In genomic region chr19:14056069-14056666, GRCh38 we compare ENCODE assay signal across 24 cellular contexts. TPM values are rescaled to one million over a fixed set of nuclear protein-coding genes. Genes with fewer than 3 reads are reported as not detected.
DNase-seq lines count a peak whose midpoint lies in the region; ATAC-seq, FAIRE-seq and TF ChIP-seq lines count a peak whose summit lies in the region.
"Had no signal": no experiment of that assay in that cellular context is flagged by ENCODE, and none has a peak within 500 bp of the region (broad histone marks: within the 10 kb centered on the region; RNA-seq: fewer than 3 reads in every experiment).

No MANE protein-coding gene starts in this region.

- H3K36me3 ChIP-seq in GM23338 (ENCODE audit: insufficient read depth) (no peaks in the 10 kb centered on the region), NT2/D1 (ENCODE audit: insufficient read depth, insufficient read length, low read length) (peaks cover 33% of the 10 kb centered on the region), H1 (ENCODE audit: control insufficient read depth in 2 of 4, insufficient read depth in 4 of 4, low read length in 3 of 4) (no peaks in the 10 kb centered on the region), aorta (ENCODE audit: control insufficient read depth in 1 of 2, insufficient read depth in 2 of 2, low read length in 1 of 2) (no peaks in the 10 kb centered on the region), ovary (no peaks in the 10 kb centered on the region)
- H3K36me3 ChIP-seq: MG63 had no signal

- H3K4me3 ChIP-seq in GM23338 (peak overlapping the region; percentile 74), NT2/D1 (ENCODE audit: insufficient read length, low read depth) (peak overlapping the region; percentile 56), H1 (ENCODE audit: extremely low read depth in 1 of 4, insufficient read depth in 2 of 4, low read depth in 3 of 4, low read length in 4 of 4) (no peak overlapping the region), aorta (ENCODE audit: low read length in 2 of 2) (no peak overlapping the region), ovary (no peak overlapping the region)
- H3K4me3 ChIP-seq: MG63 had no signal

- H3K27ac Mint-ChIP-seq in GM23338, result no peak overlapping the region
- H3K27ac Mint-ChIP-seq: CD14-positive monocyte; HFFc6; T-helper 1 cell treated with Interleukin-12 subunit alpha and Interleukin-12 subunit beta and Interleukin-4 antibody, amounts not matched to agents 30 μg/mL and 1 μg/mL, for 36 hours had no signal

- peak overlapping the region; percentile 79; the same call in 1 of the 2 replicates for H4K8ac ChIP-seq in H1 (ENCODE audit: extremely low read depth, insufficient read depth, low read length)

- H3K27me3 ChIP-seq in GM23338 (ENCODE audit: insufficient read depth) (peaks cover 25% of the 10 kb centered on the region), NT2/D1 (ENCODE audit: insufficient read depth, insufficient read length) (peaks cover 5% of the 10 kb centered on the region), H1 (replicated peaks in 1 of 4; ENCODE audit: control insufficient read depth in 3 of 4, extremely low read depth in 1 of 4, insufficient read depth in 3 of 4, low read length in 3 of 4) (peaks cover 5 to 19% (median 14%) of the 10 kb centered on the region in 4 experiments), aorta (ENCODE audit: control insufficient read depth in 1 of 2, insufficient read depth in 2 of 2, low read length in 1 of 2) (no peaks in the 10 kb centered on the region), ovary (no peaks in the 10 kb centered on the region)

- H3K9me2 ChIP-seq in GM23338 (ENCODE audit: insufficient read depth), result no peaks in the 10 kb centered on the region

- H4K91ac ChIP-seq in H1 (replicated peaks; ENCODE audit: insufficient read length, low read length), result no peak overlapping the region

- no peak overlapping the region for H3K18ac ChIP-seq in H1 (ENCODE audit: extremely low read depth, low read length)

- TF ChIP-seq POLR2A in H1 (IDR thresholded peaks at IDR 0.05; ENCODE audit: control extremely low read depth in 1 of 2, low read depth in 2 of 2, low read length in 2 of 2), result no peak
- TF ChIP-seq POLR2A in ovary (IDR thresholded peaks at IDR 0.05), result no peak

- H4K5ac ChIP-seq in H1 (ENCODE audit: insufficient read length, low read depth, low read length), result no peak overlapping the region

- H4K20me1 ChIP-seq in GM23338 (replicated peaks; ENCODE audit: insufficient read depth) (no peaks in the 10 kb centered on the region; the same call in 1 of the 2 replicates), H1 (replicated peaks in 1 of 2; ENCODE audit: control insufficient read depth in 1 of 2, insufficient read depth in 2 of 2, low read length in 2 of 2) (peaks cover 0 to 2% of the 10 kb centered on the region in 2 experiments)

- no peak overlapping the region for H2BK15ac ChIP-seq in H1 (ENCODE audit: low read length)

- CTCF ChIA-PET in H1 (lab: Charles Lee; ENCODE audit: partially characterized antibody), result interaction anchor here (0.6 to 6.4 kb wide), 11 partner anchors 9 to 173 kb away, joined by 3 to 76 read pairs (median 5); partner anchors contain the start of genes IL27RA and MISP3

- H3K9ac ChIP-seq in NT2/D1 (ENCODE audit: insufficient read length, low read depth), result peak overlapping the region; percentile 65
- no peak overlapping the region for H3K9ac ChIP-seq in H1 (replicated peaks in 1 of 4; ENCODE audit: extremely low read depth in 1 of 4, low read depth in 3 of 4, low read length in 3 of 4)

- peaks cover 12% of the 10 kb centered on the region; the same call in 1 of the 2 replicates for H3K23me2 ChIP-seq in H1 (ENCODE audit: low read depth, low read length)

- no peaks in the 10 kb centered on the region for H3K79me1 ChIP-seq in H1 (ENCODE audit: low read depth, low read length)

- POLR2A ChIA-PET in H1 (lab: Charles Lee; ENCODE audit: partially characterized antibody), result interaction anchor here (0.7 to 1.9 kb wide), 8 partner anchors 8 to 174 kb away, joined by 3 to 6 read pairs (median 4); partner anchors contain the start of gene ASF1B

- H2BK12ac ChIP-seq in H1 (ENCODE audit: low read depth, low read length), result no peak overlapping the region

- H3K9me3 ChIP-seq in NT2/D1 (ENCODE audit: insufficient read depth, low read length) (peaks cover 7% of the 10 kb centered on the region; the same call in 1 of the 2 replicates), H1 (ENCODE audit: insufficient read depth in 2 of 2, low read depth in 1 of 2, low read length in 1 of 2) (no peaks in the 10 kb centered on the region; a peak in 1 of 4 replicates), aorta (ENCODE audit: control insufficient read depth, low read length) (no peaks in the 10 kb centered on the region), ovary (no peaks in the 10 kb centered on the region)
- H3K9me3 ChIP-seq: MG63 had no signal

- no peak overlapping the region for H2BK5ac ChIP-seq in H1 (ENCODE audit: low read depth, low read length)

- TF ChIP-seq CTCF in GM23338 (conservative IDR thresholded peaks at IDR 0.05; ENCODE audit: low read depth in 2 of 2), result no peak
- no peak for TF ChIP-seq CTCF in H1 (IDR thresholded peaks at IDR 0.05; ENCODE audit: control extremely low read depth in 1 of 3, insufficient read depth in 1 of 3, low read depth in 1 of 3, low read length in 3 of 3)
- TF ChIP-seq CTCF in ovary (IDR thresholded peaks at IDR 0.05), result no peak

- no peak overlapping the region for H3K4ac ChIP-seq in H1 (replicated peaks; ENCODE audit: insufficient read length, low read depth, low read length)

- no peaks in the 10 kb centered on the region; the same call in 2 of the 3 replicates for H3K9me3 Mint-ChIP-seq in GM23338
- H3K9me3 Mint-ChIP-seq in activated T-cell treated with anti-CD3 and anti-CD28 coated beads, Interleukin-2, amount 50 U/mL, for 4 hours, result no peaks in the 10 kb centered on the region
- H3K9me3 Mint-ChIP-seq: HFFc6 had no signal

- H3K4me1 ChIP-seq in GM23338 (ENCODE audit: insufficient read depth), result peaks cover 7% of the 10 kb centered on the region; the same call in 1 of the 2 replicates
- H3K4me1 ChIP-seq in NT2/D1 (ENCODE audit: insufficient read depth, insufficient read length), result peaks cover 21% of the 10 kb centered on the region
- peaks cover 0 to 8% (median 2%) of the 10 kb centered on the region in 4 experiments; a peak in 4 of 7 replicates for H3K4me1 ChIP-seq in H1 (replicated peaks in 1 of 4; ENCODE audit: control insufficient read depth in 3 of 4, insufficient read depth in 4 of 4, low read length in 3 of 4)
- no peaks in the 10 kb centered on the region for H3K4me1 ChIP-seq in aorta (ENCODE audit: control insufficient read depth in 1 of 2, insufficient read depth in 2 of 2, low read length in 2 of 2)
- H3K4me1 ChIP-seq in ovary (ENCODE audit: insufficient read depth), result peaks cover 4% of the 10 kb centered on the region

- H2BK120ac ChIP-seq in H1 (replicated peaks; ENCODE audit: low read depth, low read length), result no peak overlapping the region

- no peak overlapping the region for H2BK20ac ChIP-seq in H1 (ENCODE audit: low read length)

- no peak for TF ChIP-seq RAD21 in H1 (IDR thresholded peaks at IDR 0.05 in 1 of 2, conservative IDR thresholded peaks at IDR 0.05 in 1 of 2; ENCODE audit: low read depth in 2 of 2, low read length in 2 of 2)

- H3K56ac ChIP-seq in H1 (replicated peaks; ENCODE audit: insufficient read length, low read depth, low read length), result no peak overlapping the region

- WGBS in H1 (ENCODE audit: extremely low coverage in 1 of 2, insufficient coverage in 1 of 2, insufficient read length in 1 of 2, insufficient replicate concordance in 2 of 2, low coverage in 1 of 2, low lambda C conversion rate in 2 of 2, missing lambda C conversion rate in 1 of 2), 2 experiments, result 88% methylated on average over 8 of the region's 10 CpGs; no CpG with 5 or more reads in 1 of the 2 experiments
- 93 to 94% methylated on average over 10 of the region's 10 CpGs for WGBS in aorta, 2 donors
- WGBS in ovary, 3 donors, result 89 to 95% (median 90%) methylated on average over 10 of the region's 10 CpGs

- no peaks in the 10 kb centered on the region; the same call in 1 of the 2 replicates for H3F3A ChIP-seq in GM23338 (replicated peaks; ENCODE audit: low read depth)

- DNase-seq in GM23338 (ENCODE audit: low spot score) (no peak), NT2/D1 (ENCODE audit: low read depth, low spot score) (no peak), H1 (ENCODE audit: low read depth in 1 of 2, low spot score in 2 of 2) (no peak), aorta (no peak), ovary (no peak)
- DNase-seq in activated T-cell treated with anti-CD3 and anti-CD28 coated beads, Interleukin-2, amount 50 U/mL, for 4 hours, result no peak
- DNase-seq: DMS79 treated with DMSO at 0.1 percent for 48 hours, GOT3, HFFc6, Kasumi-1, MG63, NCI-H1092, NCI-H1694, NCI-H2081 treated with DMSO at 0.1 percent for 48 hours, NCI-H446 treated with DMSO at 0.1 percent for 48 hours, NCI-H748 treated with DMSO at 0.1 percent for 48 hours, SIG-M5 had no signal

- H3K14ac ChIP-seq in H1 (ENCODE audit: insufficient read length), result no peak overlapping the region

- H3K23ac ChIP-seq in H1 (ENCODE audit: insufficient read length), result no peak overlapping the region

- H3K79me2 ChIP-seq in GM23338 (replicated peaks; ENCODE audit: insufficient read depth), result no peaks in the 10 kb centered on the region
- no peaks in the 10 kb centered on the region for H3K79me2 ChIP-seq in H1 (ENCODE audit: control insufficient read depth in 1 of 2, insufficient read depth in 2 of 2, low read length in 2 of 2)

- H3K27ac ChIP-seq in GM23338 (ENCODE audit: low read depth), result no peak overlapping the region
- no peak overlapping the region for H3K27ac ChIP-seq in H1 (ENCODE audit: low read depth, low read length)
- no peak overlapping the region for H3K27ac ChIP-seq in aorta (ENCODE audit: low read depth in 1 of 2, low read length in 2 of 2)
- no peak overlapping the region for H3K27ac ChIP-seq in ovary

- H3K27me3 Mint-ChIP-seq in GM23338 (ENCODE audit: insufficient read depth, low read depth, poor library complexity), result peaks cover 33% of the 10 kb centered on the region
- H3K27me3 Mint-ChIP-seq in activated T-cell treated with anti-CD3 and anti-CD28 coated beads, Interleukin-2, amount 50 U/mL, for 4 hours (ENCODE audit: low read depth), result peaks cover 24% of the 10 kb centered on the region

- ATAC-seq in GM23338, result no peak
- peak; percentile 13 for ATAC-seq in aorta (ENCODE audit: low FRiP score)
- no peak for ATAC-seq in activated T-cell treated with anti-CD3 and anti-CD28 coated beads, Interleukin-2, amount 50 U/mL, for 4 hours
- ATAC-seq in GM19395 (IDR thresholded peaks at IDR 0.05; ENCODE audit: unreplicated experiment), result no peak

- H3K4me3 Mint-ChIP-seq in GM23338, result peak overlapping the region; percentile 78; the same call in 1 of the 3 replicates
- H3K4me3 Mint-ChIP-seq in activated T-cell treated with anti-CD3 and anti-CD28 coated beads, Interleukin-2, amount 50 U/mL, for 4 hours, result no peak overlapping the region

- peak overlapping the region; percentile 83 for H3K4me2 ChIP-seq in GM23338
- peak overlapping the region; percentile 68 to 77; a peak in 3 of 4 replicates for H3K4me2 ChIP-seq in H1 (ENCODE audit: insufficient read depth in 1 of 2, low read depth in 2 of 2, low read length in 2 of 2)

- no peak for TF ChIP-seq EP300 in H1 (IDR thresholded peaks at IDR 0.05; ENCODE audit: borderline replicate concordance in 1 of 2, low read depth in 2 of 2, low read length in 2 of 2)
- TF ChIP-seq EP300 in ovary (IDR thresholded peaks at IDR 0.05), result no peak

- H2AK5ac ChIP-seq in H1 (ENCODE audit: low read depth, low read length), result 0 out of 2 replicates have a peak overlapping the region, but pooled peaks have one; percentile 65

- H2AFZ ChIP-seq in GM23338 (no peak overlapping the region), H1 (ENCODE audit: low read length) (no peak overlapping the region)

- H3K36me3 Mint-ChIP-seq in GM23338 (ENCODE audit: low read depth), result peaks cover 16% of the 10 kb centered on the region
- peaks cover 11% of the 10 kb centered on the region for H3K36me3 Mint-ChIP-seq in activated T-cell treated with anti-CD3 and anti-CD28 coated beads, Interleukin-2, amount 50 U/mL, for 4 hours (ENCODE audit: insufficient read depth)

- no peak for FAIRE-seq in H1 (lab: Jason Lieb, UNC)

- intact Hi-C loops in aorta (cut with DNase I) (loop anchor here in 1 of 2 donors (5.0 kb wide), 1 partner anchor 174 kb away; no protein-coding TSS in a partner anchor), ovary (cut with DNase I) (no loop called here)

- H3K4me1 Mint-ChIP-seq in GM23338, result peaks cover 10% of the 10 kb centered on the region
- H3K4me1 Mint-ChIP-seq in activated T-cell treated with anti-CD3 and anti-CD28 coated beads, Interleukin-2, amount 50 U/mL, for 4 hours (ENCODE audit: low read depth), result peaks cover 13% of the 10 kb centered on the region

RNA-seq across cellular contexts. Expression of gene PALM3, which starts 5.7 kb away (rescaled TPM):
- total RNA-seq in GM23338 (2014; rRNA removed; shearing (Covaris generic)), result 40.2 and 45.8 TPM in 2 replicates
- polyA plus RNA-seq in GM23338 (2016; fragmentation: Nextera tagmentation; extraction: Ambion mirVana) (16.6 and 19.6 TPM in 2 replicates), H1 (2011; rRNA removed) (5.8 and 12.1 TPM in 2 replicates), aorta (1 to 10 TPM in 1 of 2 donors, under 1 TPM in 1; 0.18 to 3.5 TPM), ovary (under 1 TPM; 0.20 to 0.33 TPM)
- total RNA-seq in H1 (2021; fragmentation: NEBNext Ultra II Directional; extraction: Animal tissue kit (Norgen Biotek cat#: 25700)), result 31.3 and 33.1 TPM in 2 replicates
- 21.0 TPM for polyA plus RNA-seq in H1 (2011; cell fraction: cytosol; rRNA removed)
- polyA plus RNA-seq in H1 (2011; cell fraction: nucleus; rRNA removed), result 11.7 TPM
- 26.0 to 38.6 TPM (median 32.7 TPM) in 4 replicates for polyA plus RNA-seq in H1 (2012, experiment 1 of 2)
- 10.6 TPM for polyA plus RNA-seq in H1 (2012, experiment 2 of 2)
- polyA plus RNA-seq in H1 (2013, experiment 1 of 2), result 18.2 TPM
- polyA plus RNA-seq in H1 (2013, experiment 2 of 2), result 18.3 TPM
- 3.2 and 3.3 TPM in 2 replicates for polyA minus RNA-seq in H1 (2011; rRNA and poly(A)+ RNA removed)
- 6.1 TPM for polyA minus RNA-seq in H1 (2011; cell fraction: cytosol; rRNA and poly(A)+ RNA removed)
- polyA minus RNA-seq in H1 (2011; cell fraction: nucleus; rRNA and poly(A)+ RNA removed), result 4.0 TPM
- total RNA-seq in aorta (under 1 TPM in 1 of 2 donors, not detected in 1; 0.63 TPM), ovary (1 to 10 TPM in 1 of 7 donors, under 1 TPM in 4, not detected in 2; 0.17 to 2.6 (median 0.48) TPM)
- not detected for total RNA-seq in activated T-cell treated with anti-CD3 and anti-CD28 coated beads, Interleukin-2, amount 50 U/mL, for 4 hours
- polyA plus RNA-seq: CD14-positive monocyte, IgD-negative memory B cell had no signal

RNA-seq across cellular contexts. Expression of gene MISP3, which starts 16.4 kb away (rescaled TPM):
- total RNA-seq in GM23338 (2014; rRNA removed; shearing (Covaris generic)), result 1.9 and 7.8 TPM in 2 replicates
- polyA plus RNA-seq in GM23338 (2016; fragmentation: Nextera tagmentation; extraction: Ambion mirVana) (2.4 and 2.7 TPM in 2 replicates), H1 (2011; rRNA removed) (0.74 and 0.96 TPM in 2 replicates), aorta (1 to 10 TPM; 4.7 to 6.6 TPM), ovary (1 to 10 TPM in 1 of 2 donors, under 1 TPM in 1; 0.80 to 1.3 TPM)
- 0.92 and 1.4 TPM in 2 replicates for total RNA-seq in H1 (2021; fragmentation: NEBNext Ultra II Directional; extraction: Animal tissue kit (Norgen Biotek cat#: 25700))
- 1.3 TPM for polyA plus RNA-seq in H1 (2011; cell fraction: cytosol; rRNA removed)
- 2.1 TPM for polyA plus RNA-seq in H1 (2011; cell fraction: nucleus; rRNA removed)
- polyA plus RNA-seq in H1 (2012, experiment 1 of 2), result 1.2 to 2.2 TPM (median 1.6 TPM) in 4 replicates
- 0.89 TPM for polyA plus RNA-seq in H1 (2012, experiment 2 of 2)
- 1.3 TPM for polyA plus RNA-seq in H1 (2013, experiment 1 of 2)
- 1.2 TPM for polyA plus RNA-seq in H1 (2013, experiment 2 of 2)
- polyA minus RNA-seq in H1 (2011; rRNA and poly(A)+ RNA removed), result 0.10 and 0.16 TPM in 2 replicates
- polyA minus RNA-seq in H1 (2011; cell fraction: cytosol; rRNA and poly(A)+ RNA removed), result not detected
- 0.80 TPM for polyA minus RNA-seq in H1 (2011; cell fraction: nucleus; rRNA and poly(A)+ RNA removed)
- total RNA-seq in aorta (1 to 10 TPM; 1.2 to 2.2 TPM), ovary (10 to 100 TPM in 1 of 7 donors, 1 to 10 TPM in 1, under 1 TPM in 5; 0.28 to 13.9 (median 0.53) TPM)
- total RNA-seq in activated T-cell treated with anti-CD3 and anti-CD28 coated beads, Interleukin-2, amount 50 U/mL, for 4 hours, result under 1 TPM; 0.24 to 0.48 (median 0.43) TPM

RNA-seq across cellular contexts. Expression of gene IL27RA, which starts 24.6 kb away (rescaled TPM):
- total RNA-seq in GM23338 (2014; rRNA removed; shearing (Covaris generic)), result 11.4 and 12.8 TPM in 2 replicates
- polyA plus RNA-seq in GM23338 (2016; fragmentation: Nextera tagmentation; extraction: Ambion mirVana), result 7.7 and 8.3 TPM in 2 replicates
- 14.7 and 15.1 TPM in 2 replicates for total RNA-seq in H1 (2021; fragmentation: NEBNext Ultra II Directional; extraction: Animal tissue kit (Norgen Biotek cat#: 25700))
- 9.9 and 10.8 TPM in 2 replicates for polyA plus RNA-seq in H1 (2011; rRNA removed)
- polyA plus RNA-seq in H1 (2011; cell fraction: cytosol; rRNA removed), result 10.1 TPM
- 10.7 TPM for polyA plus RNA-seq in H1 (2011; cell fraction: nucleus; rRNA removed)
- polyA plus RNA-seq in H1 (2012, experiment 1 of 2), result 10.1 to 14.2 TPM (median 12.6 TPM) in 4 replicates
- polyA plus RNA-seq in H1 (2012, experiment 2 of 2), result 12.9 TPM
- polyA plus RNA-seq in H1 (2013, experiment 1 of 2), result 24.7 TPM
- 24.8 TPM for polyA plus RNA-seq in H1 (2013, experiment 2 of 2)
- 5.9 TPM in 2 replicates for polyA minus RNA-seq in H1 (2011; rRNA and poly(A)+ RNA removed)
- 8.6 TPM for polyA minus RNA-seq in H1 (2011; cell fraction: cytosol; rRNA and poly(A)+ RNA removed)
- 3.5 TPM for polyA minus RNA-seq in H1 (2011; cell fraction: nucleus; rRNA and poly(A)+ RNA removed)
- 1 to 10 TPM; 2.8 to 5.5 TPM for total RNA-seq in aorta
- polyA plus RNA-seq in aorta, result 1 to 10 TPM in 1 of 2 donors, under 1 TPM in 1; 0.36 to 1.3 TPM
- total RNA-seq in activated T-cell treated with anti-CD3 and anti-CD28 coated beads, Interleukin-2, amount 50 U/mL, for 4 hours, result 100 to 1,000 TPM in 1 of 3 donors, 10 to 100 TPM in 2; 91.2 to 102 (median 94.0) TPM
- 1 to 10 TPM in 5 of 7 donors, under 1 TPM in 2; 0.48 to 4.3 (median 1.8) TPM for total RNA-seq in ovary
- 1 to 10 TPM; 2.1 to 2.4 TPM for polyA plus RNA-seq in ovary

RNA-seq across cellular contexts. Expression of gene RLN3, which starts 28.2 kb away (rescaled TPM):
- total RNA-seq in GM23338 (2014; rRNA removed; shearing (Covaris generic)), result not detected in 2 replicates
- polyA plus RNA-seq in GM23338 (2016; fragmentation: Nextera tagmentation; extraction: Ambion mirVana), result not detected in 2 replicates
- not detected in 2 replicates for total RNA-seq in H1 (2021; fragmentation: NEBNext Ultra II Directional; extraction: Animal tissue kit (Norgen Biotek cat#: 25700))
- polyA plus RNA-seq in H1 (2011; rRNA removed), result not detected in 2 replicates
- polyA plus RNA-seq in H1 (2011; cell fraction: cytosol; rRNA removed), result not detected
- not detected for polyA plus RNA-seq in H1 (2011; cell fraction: nucleus; rRNA removed)
- polyA plus RNA-seq in H1 (2012, experiment 1 of 2), result not detected in 4 replicates
- not detected for polyA plus RNA-seq in H1 (2012, experiment 2 of 2)
- polyA plus RNA-seq in H1 (2013, experiment 1 of 2), result not detected
- polyA plus RNA-seq in H1 (2013, experiment 2 of 2), result not detected
- polyA minus RNA-seq in H1 (2011; rRNA and poly(A)+ RNA removed), result not detected in 2 replicates
- not detected for polyA minus RNA-seq in H1 (2011; cell fraction: cytosol; rRNA and poly(A)+ RNA removed)
- not detected for polyA minus RNA-seq in H1 (2011; cell fraction: nucleus; rRNA and poly(A)+ RNA removed)
- not detected for total RNA-seq in aorta
- not detected for polyA plus RNA-seq in aorta
- not detected for total RNA-seq in activated T-cell treated with anti-CD3 and anti-CD28 coated beads, Interleukin-2, amount 50 U/mL, for 4 hours
- not detected for total RNA-seq in ovary
- polyA plus RNA-seq in ovary, result not detected
- total RNA-seq: G401, HFFc6, HT-29, RPMI7951 had no signal
- polyA plus RNA-seq: CD14-positive monocyte had no signal

RNA-seq across cellular contexts. Expression of gene C19orf67, which starts 29.4 kb away (rescaled TPM):
- not detected in 2 replicates for total RNA-seq in GM23338 (2014; rRNA removed; shearing (Covaris generic))
- polyA plus RNA-seq in GM23338 (2016; fragmentation: Nextera tagmentation; extraction: Ambion mirVana) (0.40 TPM in 1 of 2 replicates, not detected in the other), H1 (2011; rRNA removed) (0.12 and 0.25 TPM in 2 replicates), aorta (not detected), ovary (under 1 TPM in 1 of 2 donors, not detected in 1; 0.08 TPM)
- 0.52 TPM in 1 of 2 replicates, not detected in the other for total RNA-seq in H1 (2021; fragmentation: NEBNext Ultra II Directional; extraction: Animal tissue kit (Norgen Biotek cat#: 25700))
- polyA plus RNA-seq in H1 (2011; cell fraction: cytosol; rRNA removed), result 0.23 TPM
- polyA plus RNA-seq in H1 (2011; cell fraction: nucleus; rRNA removed), result 0.37 TPM
- polyA plus RNA-seq in H1 (2012, experiment 1 of 2), result not detected in 4 replicates
- polyA plus RNA-seq in H1 (2012, experiment 2 of 2), result 0.46 TPM
- 0.04 TPM for polyA plus RNA-seq in H1 (2013, experiment 1 of 2)
- polyA plus RNA-seq in H1 (2013, experiment 2 of 2), result 0.11 TPM
- 0.19 and 0.37 TPM in 2 replicates for polyA minus RNA-seq in H1 (2011; rRNA and poly(A)+ RNA removed)
- polyA minus RNA-seq in H1 (2011; cell fraction: cytosol; rRNA and poly(A)+ RNA removed), result not detected
- polyA minus RNA-seq in H1 (2011; cell fraction: nucleus; rRNA and poly(A)+ RNA removed), result not detected
- total RNA-seq in aorta (not detected), ovary (not detected)
- total RNA-seq in activated T-cell treated with anti-CD3 and anti-CD28 coated beads, Interleukin-2, amount 50 U/mL, for 4 hours, result under 1 TPM in 1 of 3 donors, not detected in 2; 0.48 TPM
- total RNA-seq: G401, HFFc6, HT-29, RPMI7951 had no signal
- polyA plus RNA-seq: CD14-positive monocyte, IgD-negative memory B cell had no signal

Comparison
In these comparisons a context has a peak if more than half of its experiments do, and no peak if none do; other contexts are left out.
1. H3K4me3 ChIP-seq: peak in GM23338 (single experiment) and NT2/D1 (single experiment); none in H1 (0 of 4), aorta (0 of 2) and ovary (single experiment).